Comparison of ENCODE assay signal across 1 cellular context in genomic region chr7:151903249-151904032, GRCh38.
TF ChIP-seq lines count a peak whose summit lies in the region.

No MANE protein-coding gene starts in this region.

TF ChIP-seq in SK-N-SH, 30 proteins besides CTCF, POLR2A, EP300 and RAD21 (continued from another document):
- no peak for TF ChIP-seq PBX3 (IDR thresholded peaks at IDR 0.05)
